In the genomic region with DNA sequence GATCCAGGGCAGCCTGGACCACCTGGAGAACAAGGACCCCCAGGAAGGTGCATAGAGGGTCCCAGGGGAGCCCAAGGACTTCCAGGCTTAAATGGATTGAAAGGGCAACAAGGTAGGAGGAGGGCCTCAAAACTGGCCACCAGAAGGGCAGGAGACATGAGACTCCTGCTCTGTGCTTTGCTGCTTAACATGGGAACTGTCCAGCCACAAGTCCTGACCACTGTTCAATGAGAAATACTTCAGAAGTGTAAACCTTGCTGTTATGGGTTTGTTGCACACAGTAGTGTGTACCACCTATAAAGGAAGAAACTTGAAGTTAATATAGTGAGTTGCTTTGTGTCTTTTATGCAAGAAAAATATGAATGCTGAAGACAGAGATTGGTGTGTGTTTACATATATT, we compare ENCODE assay signal across 1 cellular context.
TF ChIP-seq lines count a peak whose summit lies in the region.

No MANE protein-coding gene starts in this region.

TF ChIP-seq in GM23338, 12 proteins besides CTCF, POLR2A, EP300 and RAD21 (continued from another document):
- TF ChIP-seq, protein P1, sequence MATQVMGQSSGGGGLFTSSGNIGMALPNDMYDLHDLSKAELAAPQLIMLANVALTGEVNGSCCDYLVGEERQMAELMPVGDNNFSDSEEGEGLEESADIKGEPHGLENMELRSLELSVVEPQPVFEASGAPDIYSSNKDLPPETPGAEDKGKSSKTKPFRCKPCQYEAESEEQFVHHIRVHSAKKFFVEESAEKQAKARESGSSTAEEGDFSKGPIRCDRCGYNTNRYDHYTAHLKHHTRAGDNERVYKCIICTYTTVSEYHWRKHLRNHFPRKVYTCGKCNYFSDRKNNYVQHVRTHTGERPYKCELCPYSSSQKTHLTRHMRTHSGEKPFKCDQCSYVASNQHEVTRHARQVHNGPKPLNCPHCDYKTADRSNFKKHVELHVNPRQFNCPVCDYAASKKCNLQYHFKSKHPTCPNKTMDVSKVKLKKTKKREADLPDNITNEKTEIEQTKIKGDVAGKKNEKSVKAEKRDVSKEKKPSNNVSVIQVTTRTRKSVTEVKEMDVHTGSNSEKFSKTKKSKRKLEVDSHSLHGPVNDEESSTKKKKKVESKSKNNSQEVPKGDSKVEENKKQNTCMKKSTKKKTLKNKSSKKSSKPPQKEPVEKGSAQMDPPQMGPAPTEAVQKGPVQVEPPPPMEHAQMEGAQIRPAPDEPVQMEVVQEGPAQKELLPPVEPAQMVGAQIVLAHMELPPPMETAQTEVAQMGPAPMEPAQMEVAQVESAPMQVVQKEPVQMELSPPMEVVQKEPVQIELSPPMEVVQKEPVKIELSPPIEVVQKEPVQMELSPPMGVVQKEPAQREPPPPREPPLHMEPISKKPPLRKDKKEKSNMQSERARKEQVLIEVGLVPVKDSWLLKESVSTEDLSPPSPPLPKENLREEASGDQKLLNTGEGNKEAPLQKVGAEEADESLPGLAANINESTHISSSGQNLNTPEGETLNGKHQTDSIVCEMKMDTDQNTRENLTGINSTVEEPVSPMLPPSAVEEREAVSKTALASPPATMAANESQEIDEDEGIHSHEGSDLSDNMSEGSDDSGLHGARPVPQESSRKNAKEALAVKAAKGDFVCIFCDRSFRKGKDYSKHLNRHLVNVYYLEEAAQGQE (IDR thresholded peaks at IDR 0.05; ENCODE audit: unreplicated experiment): peak; percentile 65
- TF ChIP-seq, protein P2, sequence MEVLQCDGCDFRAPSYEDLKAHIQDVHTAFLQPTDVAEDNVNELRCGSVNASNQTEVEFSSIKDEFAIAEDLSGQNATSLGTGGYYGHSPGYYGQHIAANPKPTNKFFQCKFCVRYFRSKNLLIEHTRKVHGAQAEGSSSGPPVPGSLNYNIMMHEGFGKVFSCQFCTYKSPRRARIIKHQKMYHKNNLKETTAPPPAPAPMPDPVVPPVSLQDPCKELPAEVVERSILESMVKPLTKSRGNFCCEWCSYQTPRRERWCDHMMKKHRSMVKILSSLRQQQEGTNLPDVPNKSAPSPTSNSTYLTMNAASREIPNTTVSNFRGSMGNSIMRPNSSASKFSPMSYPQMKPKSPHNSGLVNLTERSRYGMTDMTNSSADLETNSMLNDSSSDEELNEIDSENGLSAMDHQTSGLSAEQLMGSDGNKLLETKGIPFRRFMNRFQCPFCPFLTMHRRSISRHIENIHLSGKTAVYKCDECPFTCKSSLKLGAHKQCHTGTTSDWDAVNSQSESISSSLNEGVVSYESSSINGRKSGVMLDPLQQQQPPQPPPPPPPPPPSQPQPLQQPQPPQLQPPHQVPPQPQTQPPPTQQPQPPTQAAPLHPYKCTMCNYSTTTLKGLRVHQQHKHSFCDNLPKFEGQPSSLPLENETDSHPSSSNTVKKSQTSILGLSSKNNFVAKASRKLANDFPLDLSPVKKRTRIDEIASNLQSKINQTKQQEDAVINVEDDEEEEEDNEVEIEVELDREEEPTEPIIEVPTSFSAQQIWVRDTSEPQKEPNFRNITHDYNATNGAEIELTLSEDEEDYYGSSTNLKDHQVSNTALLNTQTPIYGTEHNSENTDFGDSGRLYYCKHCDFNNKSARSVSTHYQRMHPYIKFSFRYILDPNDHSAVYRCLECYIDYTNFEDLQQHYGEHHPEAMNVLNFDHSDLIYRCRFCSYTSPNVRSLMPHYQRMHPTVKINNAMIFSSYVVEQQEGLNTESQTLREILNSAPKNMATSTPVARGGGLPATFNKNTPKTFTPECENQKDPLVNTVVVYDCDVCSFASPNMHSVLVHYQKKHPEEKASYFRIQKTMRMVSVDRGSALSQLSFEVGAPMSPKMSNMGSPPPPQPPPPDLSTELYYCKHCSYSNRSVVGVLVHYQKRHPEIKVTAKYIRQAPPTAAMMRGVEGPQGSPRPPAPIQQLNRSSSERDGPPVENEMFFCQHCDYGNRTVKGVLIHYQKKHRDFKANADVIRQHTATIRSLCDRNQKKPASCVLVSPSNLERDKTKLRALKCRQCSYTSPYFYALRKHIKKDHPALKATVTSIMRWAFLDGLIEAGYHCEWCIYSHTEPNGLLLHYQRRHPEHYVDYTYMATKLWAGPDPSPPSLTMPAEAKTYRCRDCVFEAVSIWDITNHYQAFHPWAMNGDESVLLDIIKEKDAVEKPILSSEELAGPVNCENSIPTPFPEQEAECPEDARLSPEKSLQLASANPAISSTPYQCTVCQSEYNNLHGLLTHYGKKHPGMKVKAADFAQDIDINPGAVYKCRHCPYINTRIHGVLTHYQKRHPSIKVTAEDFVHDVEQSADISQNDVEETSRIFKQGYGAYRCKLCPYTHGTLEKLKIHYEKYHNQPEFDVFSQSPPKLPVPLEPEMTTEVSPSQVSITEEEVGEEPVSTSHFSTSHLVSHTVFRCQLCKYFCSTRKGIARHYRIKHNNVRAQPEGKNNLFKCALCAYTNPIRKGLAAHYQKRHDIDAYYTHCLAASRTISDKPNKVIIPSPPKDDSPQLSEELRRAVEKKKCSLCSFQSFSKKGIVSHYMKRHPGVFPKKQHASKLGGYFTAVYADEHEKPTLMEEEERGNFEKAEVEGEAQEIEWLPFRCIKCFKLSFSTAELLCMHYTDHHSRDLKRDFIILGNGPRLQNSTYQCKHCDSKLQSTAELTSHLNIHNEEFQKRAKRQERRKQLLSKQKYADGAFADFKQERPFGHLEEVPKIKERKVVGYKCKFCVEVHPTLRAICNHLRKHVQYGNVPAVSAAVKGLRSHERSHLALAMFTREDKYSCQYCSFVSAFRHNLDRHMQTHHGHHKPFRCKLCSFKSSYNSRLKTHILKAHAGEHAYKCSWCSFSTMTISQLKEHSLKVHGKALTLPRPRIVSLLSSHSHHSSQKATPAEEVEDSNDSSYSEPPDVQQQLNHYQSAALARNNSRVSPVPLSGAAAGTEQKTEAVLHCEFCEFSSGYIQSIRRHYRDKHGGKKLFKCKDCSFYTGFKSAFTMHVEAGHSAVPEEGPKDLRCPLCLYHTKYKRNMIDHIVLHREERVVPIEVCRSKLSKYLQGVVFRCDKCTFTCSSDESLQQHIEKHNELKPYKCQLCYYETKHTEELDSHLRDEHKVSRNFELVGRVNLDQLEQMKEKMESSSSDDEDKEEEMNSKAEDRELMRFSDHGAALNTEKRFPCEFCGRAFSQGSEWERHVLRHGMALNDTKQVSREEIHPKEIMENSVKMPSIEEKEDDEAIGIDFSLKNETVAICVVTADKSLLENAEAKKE (CRISPR knock-in tag; IDR thresholded peaks at IDR 0.05): no peak
